Comparison of ENCODE assay signal across 16 cellular contexts in the genomic region with DNA sequence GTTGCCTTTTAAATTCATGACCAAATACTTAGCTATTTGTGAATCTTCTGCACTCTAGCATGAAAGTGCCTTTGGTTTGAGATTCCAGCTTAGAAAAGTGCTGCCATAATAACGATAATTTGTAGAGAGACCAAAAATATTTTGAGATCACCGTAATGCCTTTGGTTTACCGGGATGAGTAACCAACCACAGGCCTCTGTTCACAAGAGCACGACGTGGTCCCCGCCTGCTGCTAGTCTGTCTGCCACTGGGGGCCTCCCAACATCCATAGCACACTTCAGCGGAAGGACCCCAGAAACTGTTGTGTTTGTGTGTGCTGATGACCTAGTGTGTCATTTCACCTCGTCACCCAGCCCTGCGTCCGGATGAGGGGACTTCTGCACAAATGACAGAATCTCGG.
"Had no signal": no experiment of that assay in that cellular context is flagged by ENCODE, and none has a peak within 500 bp of the region (broad histone marks: within the 10 kb centered on the region; RNA-seq: fewer than 3 reads in every experiment).

No MANE protein-coding gene starts in this region.

- ATAC-seq: activated naive CD8-positive, alpha-beta T cell treated with anti-CD3 and anti-CD28 coated beads, Interleukin-2, amount 50 U/mL, for 24 hours; foreskin keratinocyte; heart right ventricle; stimulated activated memory B cell treated with anti-CD40 and anti-IgM and Interleukin-4, amounts not matched to agents 10 μg/mL and 1 μg/mL and 100 μg/mL, for 72 hours; T-cell had no signal

- DNase-seq: activated CD4-positive, alpha-beta T cell treated with anti-CD3 and anti-CD28 coated beads for 48 hours; activated naive CD4-positive, alpha-beta T cell treated with Interleukin-2 at 50 U/mL for 16 hours; activated naive CD8-positive, alpha-beta T cell treated with anti-CD3 and anti-CD28 coated beads, Interleukin-2, amount 50 U/mL, for 24 hours; foreskin keratinocyte; heart right ventricle; islet precursor cell; left ventricle myocardium inferior; mesenchymal stem cell; spleen; stimulated activated CD4-positive, alpha-beta T cell treated with anti-CD3 and anti-CD28 coated beads, Interleukin-1b, Interleukin-23, amount 100 ng/mL, for 48 hours; T-cell; tibial artery had no signal

- H3K27ac ChIP-seq: foreskin keratinocyte, heart right ventricle, left ventricle myocardium inferior, neutrophil, right atrium auricular region, spleen, tibial artery had no signal

- H3K4me3 Mint-ChIP-seq: activated naive CD8-positive, alpha-beta T cell treated with anti-CD3 and anti-CD28 coated beads, Interleukin-2, amount 50 U/mL, for 24 hours; activated T-helper 1 cell treated with anti-CD3 and anti-CD28 coated beads, Interleukin-12 subunit alpha, Interleukin-12 subunit beta, Interleukin-2, Interleukin-4 antibody, amounts not matched to agents 30 ng/mL and 10 ng/mL and 1 ng/mL, durations not matched to agents 14 hours and 24 hours and 36 hours; stimulated activated memory B cell treated with anti-CD40 and anti-IgM and Interleukin-4, amounts not matched to agents 10 μg/mL and 1 μg/mL and 100 μg/mL, for 72 hours; T-cell had no signal

- H3K36me3 ChIP-seq: neutrophil had no signal

- H3K4me1 ChIP-seq: foreskin keratinocyte, heart right ventricle, left ventricle myocardium inferior, right atrium auricular region, spleen, tibial artery had no signal

- H3K4me1 Mint-ChIP-seq: activated naive CD8-positive, alpha-beta T cell treated with anti-CD3 and anti-CD28 coated beads, Interleukin-2, amount 50 U/mL, for 24 hours; stimulated activated memory B cell treated with anti-CD40 and anti-IgM and Interleukin-4, amounts not matched to agents 10 μg/mL and 1 μg/mL and 100 μg/mL, for 72 hours; T-cell had no signal

- H3K4me3 ChIP-seq: heart right ventricle, left ventricle myocardium inferior, right atrium auricular region, spleen, tibial artery had no signal

- H3K9me3 Mint-ChIP-seq: activated naive CD8-positive, alpha-beta T cell treated with anti-CD3 and anti-CD28 coated beads, Interleukin-2, amount 50 U/mL, for 24 hours; activated T-helper 1 cell treated with anti-CD3 and anti-CD28 coated beads, Interleukin-12 subunit alpha, Interleukin-12 subunit beta, Interleukin-2, Interleukin-4 antibody, amounts not matched to agents 30 ng/mL and 10 ng/mL and 1 ng/mL, durations not matched to agents 14 hours and 24 hours and 36 hours had no signal

- H3K27me3 ChIP-seq: foreskin keratinocyte, heart right ventricle, right atrium auricular region, spleen, tibial artery had no signal

- H3K9me3 ChIP-seq: neutrophil, tibial artery had no signal

- H3K36me3 Mint-ChIP-seq: stimulated activated memory B cell treated with anti-CD40 and anti-IgM and Interleukin-4, amounts not matched to agents 10 μg/mL and 1 μg/mL and 100 μg/mL, for 72 hours; T-cell had no signal

- H3K27me3 Mint-ChIP-seq: stimulated activated memory B cell treated with anti-CD40 and anti-IgM and Interleukin-4, amounts not matched to agents 10 μg/mL and 1 μg/mL and 100 μg/mL, for 72 hours had no signal

- H3K27ac Mint-ChIP-seq: activated naive CD8-positive, alpha-beta T cell treated with anti-CD3 and anti-CD28 coated beads, Interleukin-2, amount 50 U/mL, for 24 hours; activated T-helper 1 cell treated with anti-CD3 and anti-CD28 coated beads, Interleukin-12 subunit alpha, Interleukin-12 subunit beta, Interleukin-2, Interleukin-4 antibody, amounts not matched to agents 30 ng/mL and 10 ng/mL and 1 ng/mL, durations not matched to agents 14 hours and 24 hours and 36 hours; stimulated activated memory B cell treated with anti-CD40 and anti-IgM and Interleukin-4, amounts not matched to agents 10 μg/mL and 1 μg/mL and 100 μg/mL, for 72 hours; T-cell had no signal
